ENCODE assay signal across 8 cellular contexts in genomic region chr3:151305081-151305777, GRCh38. TPM values are rescaled to one million over a fixed set of nuclear protein-coding genes. Genes with fewer than 3 reads are reported as not detected.
DNase-seq lines count a peak whose midpoint lies in the region; ATAC-seq, FAIRE-seq and TF ChIP-seq lines count a peak whose summit lies in the region.

No MANE protein-coding gene starts in this region.

- H3K36me3 ChIP-seq in A673 (ENCODE audit: insufficient read depth, low read length, poor library complexity, severe bottlenecking) (no peaks in the 10 kb centered on the region), adipocyte (ENCODE audit: control insufficient read depth, insufficient read depth, low read length, severe bottlenecking) (no peaks in the 10 kb centered on the region), small intestine (ENCODE audit: control insufficient read depth in 2 of 2, insufficient read depth in 2 of 2, low read length in 2 of 2) (no peaks in the 10 kb centered on the region)

- FAIRE-seq in small intestine (lab: Jason Lieb, UNC), result no peak

- H3K27ac ChIP-seq in A673 (ENCODE audit: low read depth, low read length, poor library complexity, severe bottlenecking) (no peak overlapping the region), small intestine (ENCODE audit: low read depth in 1 of 2, low read length in 1 of 2) (no peak overlapping the region)

- no peaks in the 10 kb centered on the region for H3K27me3 ChIP-seq in A673 (replicated peaks; ENCODE audit: insufficient read depth, low read depth, low read length, poor library complexity)
- no peaks in the 10 kb centered on the region for H3K27me3 ChIP-seq in adipocyte (replicated peaks; ENCODE audit: control insufficient read depth, insufficient read depth, low read length)
- no peaks in the 10 kb centered on the region for H3K27me3 ChIP-seq in small intestine (ENCODE audit: control insufficient read depth in 2 of 2, insufficient read depth in 2 of 2, low read length in 2 of 2)

- POLR2A ChIA-PET in A673 (lab: Charles Lee; ENCODE audit: low non-redundant PET), result no interaction called here

- intact Hi-C loops in A673 (cut with micrococcal nuclease; ENCODE audit: unreplicated experiment), result no loop called here

- CTCF ChIA-PET in A673 (lab: Charles Lee), result no interaction called here

- BruUV-seq in A673 (replicated peaks; lab: Mats Ljungman, UMichigan), result no TSS peak

- no peak for ATAC-seq in GM21423 (IDR thresholded peaks at IDR 0.05; ENCODE audit: unreplicated experiment)

- DNase-seq in A673 (ENCODE audit: low spot score), result peak; percentile 63
- peak; percentile 100 for DNase-seq in HT1080 (ENCODE audit: low read depth)
- DNase-seq in adipocyte (ENCODE audit: low read depth), result peak; percentile 97
- peak; percentile 99 for DNase-seq in islet precursor cell
- DNase-seq in stromal cell of bone marrow (ENCODE audit: low read depth), result peak; percentile 74
- no peak for DNase-seq in small intestine
- DNase-seq in NCI-H2227 treated with DMSO at 0.1 percent for 48 hours (lab: John Stamatoyannopoulos, UW), result no peak

- TF ChIP-seq CTCF in A673 (conservative IDR thresholded peaks at IDR 0.05; ENCODE audit: low read depth, low read length), result no peak

- H3K4me3 ChIP-seq in A673 (ENCODE audit: low read depth, low read length, poor library complexity, severe bottlenecking) (no peak overlapping the region), adipocyte (ENCODE audit: low read length) (peak overlapping the region; percentile 23), small intestine (ENCODE audit: low read depth in 1 of 2, low read length in 2 of 2) (no peak overlapping the region)

- WGBS in small intestine, 3 donors, result 68 to 74% (median 70%) methylated on average over 7 of the region's 7 CpGs

- no peaks in the 10 kb centered on the region for H3K4me1 ChIP-seq in A673 (ENCODE audit: insufficient read depth, low read length, poor library complexity, severe bottlenecking)
- H3K4me1 ChIP-seq in adipocyte (ENCODE audit: control insufficient read depth, insufficient read depth, low read length), result peaks cover 46% of the 10 kb centered on the region
- no peaks in the 10 kb centered on the region for H3K4me1 ChIP-seq in small intestine (ENCODE audit: control insufficient read depth in 2 of 2, insufficient read depth in 1 of 2, low read depth in 1 of 2, low read length in 1 of 2)

- H3K9me3 ChIP-seq in A673 (ENCODE audit: low read depth, low read length, poor library complexity, severe bottlenecking), result no peaks in the 10 kb centered on the region
- no peaks in the 10 kb centered on the region for H3K9me3 ChIP-seq in adipocyte (ENCODE audit: control insufficient read depth, low read length)
- no peaks in the 10 kb centered on the region for H3K9me3 ChIP-seq in small intestine (ENCODE audit: control insufficient read depth, low read depth)

- peak overlapping the region; percentile 28 for H3K9ac ChIP-seq in adipocyte (ENCODE audit: low read length)

RNA-seq across cellular contexts. Expression of gene GPR87, which starts 11.4 kb away (rescaled TPM):
- not detected in 2 replicates for total RNA-seq in A673 (2021)
- total RNA-seq in HT1080 (2014; rRNA removed; shearing (Covaris generic)), result 1.3 and 2.2 TPM in 2 replicates
- 2.7 and 3.0 TPM in 2 replicates for polyA plus RNA-seq in HT1080 (2015; cell fraction: cytosol; rRNA removed)
- polyA plus RNA-seq in HT1080 (2015; cell fraction: nucleus; rRNA removed), result 1.3 and 3.5 TPM in 2 replicates
- not detected for polyA plus RNA-seq in small intestine

RNA-seq across cellular contexts. Expression of gene P2RY13, which starts 24.1 kb away (rescaled TPM):
- not detected in 2 replicates for total RNA-seq in A673 (2021)
- total RNA-seq in HT1080 (2014; rRNA removed; shearing (Covaris generic)), result not detected in 2 replicates
- polyA plus RNA-seq in HT1080 (2015; cell fraction: cytosol; rRNA removed), result not detected in 2 replicates
- polyA plus RNA-seq in HT1080 (2015; cell fraction: nucleus; rRNA removed), result not detected in 2 replicates
- 1 to 10 TPM in 1 of 3 donors, under 1 TPM in 1, not detected in 1; 0.63 to 1.9 TPM for polyA plus RNA-seq in small intestine

RNA-seq across cellular contexts. Expression of gene P2RY14, which starts 26.9 kb away (rescaled TPM):
- total RNA-seq in A673 (2021), result not detected in 2 replicates
- not detected in 2 replicates for total RNA-seq in HT1080 (2014; rRNA removed; shearing (Covaris generic))
- polyA plus RNA-seq in HT1080 (2015; cell fraction: cytosol; rRNA removed), result not detected in 2 replicates
- polyA plus RNA-seq in HT1080 (2015; cell fraction: nucleus; rRNA removed), result not detected in 2 replicates
- 1 to 10 TPM in 2 of 3 donors, not detected in 1; 1.1 to 5.5 TPM for polyA plus RNA-seq in small intestine

Comparison
In these comparisons a context has a peak if more than half of its experiments do, and no peak if none do; other contexts are left out.
1. DNase-seq: peak in A673 (single experiment), HT1080 (single experiment), adipocyte (single experiment), islet precursor cell (single experiment) and stromal cell of bone marrow (single experiment); none in small intestine (single experiment) and NCI-H2227 treated with DMSO at 0.1 percent for 48 hours (single experiment).